1 cellular context compared by ENCODE assay signal in the genomic region with DNA sequence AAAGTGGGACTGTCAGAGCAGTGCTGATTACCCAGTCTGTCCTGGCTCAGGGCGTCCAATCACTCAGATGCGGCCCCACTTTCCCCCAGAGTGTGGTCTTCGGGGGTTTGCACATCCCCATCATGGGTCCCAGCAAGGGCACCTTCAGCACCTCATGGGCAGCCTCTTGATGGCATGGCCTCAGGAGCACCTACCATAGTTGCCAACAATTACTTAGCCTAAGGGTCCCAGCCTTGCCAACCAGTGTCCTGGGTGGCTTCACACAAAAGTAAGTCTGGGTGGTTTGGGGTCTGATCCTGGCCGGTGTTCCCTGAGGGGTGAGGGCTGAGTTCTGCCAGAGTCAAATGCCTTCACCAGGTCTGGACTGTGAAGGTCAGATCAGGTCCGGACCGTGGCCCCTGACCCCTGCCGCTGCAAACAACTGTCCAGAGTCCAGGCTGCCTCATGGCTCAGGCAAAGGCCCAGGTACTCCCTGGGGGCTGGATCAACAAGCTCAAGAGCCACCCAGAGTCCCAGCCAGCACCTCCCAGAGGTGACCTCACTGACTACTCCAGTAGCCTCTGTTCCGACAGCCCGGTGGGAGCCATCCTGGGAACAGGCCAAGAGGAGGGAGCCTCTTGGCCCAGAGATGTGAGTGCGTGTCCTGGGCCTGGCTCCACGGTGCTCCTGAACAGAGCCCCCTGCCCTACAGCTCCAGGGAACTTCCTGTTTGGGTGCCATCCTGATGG.
TF ChIP-seq lines count a peak whose summit lies in the region.

No MANE protein-coding gene starts in this region.

TF ChIP-seq in HepG2, 621 proteins besides CTCF, POLR2A, EP300 and RAD21 (continued from another document and continues in another):
- TF ChIP-seq RBAK (CRISPR knock-in tag; IDR thresholded peaks at IDR 0.05) (no peak), ZKSCAN1 (IDR thresholded peaks at IDR 0.05; ENCODE audit: low read length) (no peak), ZMAT3 (CRISPR knock-in tag; conservative IDR thresholded peaks at IDR 0.05) (no peak; the same call in 1 of the 2 replicates), ZNF354B (CRISPR knock-in tag; IDR thresholded peaks at IDR 0.05) (no peak), ZNF780A (CRISPR knock-in tag; IDR thresholded peaks at IDR 0.05) (no peak), ZNF460 (CRISPR knock-in tag; IDR thresholded peaks at IDR 0.05; ENCODE audit: borderline replicate concordance) (peak; percentile 24; the same call in 1 of the 2 replicates), ZNF44 (CRISPR knock-in tag; IDR thresholded peaks at IDR 0.05) (no peak), ZBTB39 (CRISPR knock-in tag; IDR thresholded peaks at IDR 0.05) (no peak), MAFG (CRISPR knock-in tag; IDR thresholded peaks at IDR 0.05) (no peak), MTA3 (CRISPR knock-in tag; IDR thresholded peaks at IDR 0.05) (no peak), AGO2 (optimal IDR thresholded peaks at IDR 0.05; ENCODE audit: low read depth, low read length) (no peak), ZFP91 (CRISPR knock-in tag; IDR thresholded peaks at IDR 0.05; ENCODE audit: borderline replicate concordance) (peak; percentile 66; the same call in 1 of the 2 replicates), ADNP (CRISPR knock-in tag; IDR thresholded peaks at IDR 0.05) (no peak), HNRNPL (IDR thresholded peaks at IDR 0.05; ENCODE audit: low read depth, low read length) (peak; percentile 70; the same call in 1 of the 2 replicates), ZBTB38 (CRISPR knock-in tag; IDR thresholded peaks at IDR 0.05) (no peak), NFYB (CRISPR knock-in tag; IDR thresholded peaks at IDR 0.05) (no peak), ZNF792 (CRISPR knock-in tag; IDR thresholded peaks at IDR 0.05) (0 out of 2 replicates have a peak, but pooled peaks have one; percentile 25), MAFF (IDR thresholded peaks at IDR 0.05; ENCODE audit: low read depth, low read length) (no peak), TMF1 (CRISPR knock-in tag; IDR thresholded peaks at IDR 0.05; ENCODE audit: low read depth) (no peak), ZNF782 (CRISPR knock-in tag; IDR thresholded peaks at IDR 0.05; ENCODE audit: borderline replicate concordance) (no peak), RXRA (CRISPR knock-in tag; IDR thresholded peaks at IDR 0.05) (peak; percentile 97), SRF (IDR thresholded peaks at IDR 0.05; ENCODE audit: low read depth, low read length) (no peak), ZNF362 (CRISPR knock-in tag; IDR thresholded peaks at IDR 0.05; ENCODE audit: borderline replicate concordance) (no peak), SP1 (IDR thresholded peaks at IDR 0.05) (no peak), SP1 (CRISPR knock-in tag; IDR thresholded peaks at IDR 0.05) (no peak), NR3C1 (CRISPR knock-in tag; IDR thresholded peaks at IDR 0.05) (no peak), SIN3B (IDR thresholded peaks at IDR 0.05; ENCODE audit: low read length) (no peak), STAT6 (CRISPR knock-in tag; IDR thresholded peaks at IDR 0.05; ENCODE audit: borderline replicate concordance) (0 out of 2 replicates have a peak, but pooled peaks have one; percentile 60), ZBTB4 (CRISPR knock-in tag; IDR thresholded peaks at IDR 0.05; ENCODE audit: borderline replicate concordance) (peak; percentile 49; the same call in 1 of the 2 replicates), HMG20B (CRISPR knock-in tag; conservative IDR thresholded peaks at IDR 0.05) (no peak), ZNF704 (CRISPR knock-in tag; IDR thresholded peaks at IDR 0.05; ENCODE audit: borderline replicate concordance) (no peak), ZNF10 (CRISPR knock-in tag; IDR thresholded peaks at IDR 0.05; ENCODE audit: borderline replicate concordance, low read depth) (no peak), GFI1 (CRISPR knock-in tag; IDR thresholded peaks at IDR 0.05; ENCODE audit: borderline replicate concordance) (no peak), PAF1 (CRISPR knock-in tag; IDR thresholded peaks at IDR 0.05) (no peak), REL (CRISPR knock-in tag; conservative IDR thresholded peaks at IDR 0.05) (no peak)
- TF ChIP-seq, protein P1, sequence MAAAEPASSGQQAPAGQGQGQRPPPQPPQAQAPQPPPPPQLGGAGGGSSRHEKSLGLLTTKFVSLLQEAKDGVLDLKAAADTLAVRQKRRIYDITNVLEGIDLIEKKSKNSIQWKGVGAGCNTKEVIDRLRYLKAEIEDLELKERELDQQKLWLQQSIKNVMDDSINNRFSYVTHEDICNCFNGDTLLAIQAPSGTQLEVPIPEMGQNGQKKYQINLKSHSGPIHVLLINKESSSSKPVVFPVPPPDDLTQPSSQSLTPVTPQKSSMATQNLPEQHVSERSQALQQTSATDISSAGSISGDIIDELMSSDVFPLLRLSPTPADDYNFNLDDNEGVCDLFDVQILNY (CRISPR knock-in tag; conservative IDR thresholded peaks at IDR 0.05), result no peak
- TF ChIP-seq, protein P2, sequence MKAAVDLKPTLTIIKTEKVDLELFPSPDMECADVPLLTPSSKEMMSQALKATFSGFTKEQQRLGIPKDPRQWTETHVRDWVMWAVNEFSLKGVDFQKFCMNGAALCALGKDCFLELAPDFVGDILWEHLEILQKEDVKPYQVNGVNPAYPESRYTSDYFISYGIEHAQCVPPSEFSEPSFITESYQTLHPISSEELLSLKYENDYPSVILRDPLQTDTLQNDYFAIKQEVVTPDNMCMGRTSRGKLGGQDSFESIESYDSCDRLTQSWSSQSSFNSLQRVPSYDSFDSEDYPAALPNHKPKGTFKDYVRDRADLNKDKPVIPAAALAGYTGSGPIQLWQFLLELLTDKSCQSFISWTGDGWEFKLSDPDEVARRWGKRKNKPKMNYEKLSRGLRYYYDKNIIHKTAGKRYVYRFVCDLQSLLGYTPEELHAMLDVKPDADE (CRISPR knock-in tag; IDR thresholded peaks at IDR 0.05), result no peak
- TF ChIP-seq, protein P3, sequence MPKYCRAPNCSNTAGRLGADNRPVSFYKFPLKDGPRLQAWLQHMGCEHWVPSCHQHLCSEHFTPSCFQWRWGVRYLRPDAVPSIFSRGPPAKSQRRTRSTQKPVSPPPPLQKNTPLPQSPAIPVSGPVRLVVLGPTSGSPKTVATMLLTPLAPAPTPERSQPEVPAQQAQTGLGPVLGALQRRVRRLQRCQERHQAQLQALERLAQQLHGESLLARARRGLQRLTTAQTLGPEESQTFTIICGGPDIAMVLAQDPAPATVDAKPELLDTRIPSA (CRISPR knock-in tag; IDR thresholded peaks at IDR 0.05; ENCODE audit: borderline replicate concordance), result no peak
- TF ChIP-seq, protein P4, sequence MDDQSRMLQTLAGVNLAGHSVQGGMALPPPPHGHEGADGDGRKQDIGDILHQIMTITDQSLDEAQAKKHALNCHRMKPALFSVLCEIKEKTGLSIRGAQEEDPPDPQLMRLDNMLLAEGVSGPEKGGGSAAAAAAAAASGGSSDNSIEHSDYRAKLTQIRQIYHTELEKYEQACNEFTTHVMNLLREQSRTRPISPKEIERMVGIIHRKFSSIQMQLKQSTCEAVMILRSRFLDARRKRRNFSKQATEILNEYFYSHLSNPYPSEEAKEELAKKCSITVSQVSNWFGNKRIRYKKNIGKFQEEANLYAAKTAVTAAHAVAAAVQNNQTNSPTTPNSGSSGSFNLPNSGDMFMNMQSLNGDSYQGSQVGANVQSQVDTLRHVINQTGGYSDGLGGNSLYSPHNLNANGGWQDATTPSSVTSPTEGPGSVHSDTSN (CRISPR knock-in tag; IDR thresholded peaks at IDR 0.05; ENCODE audit: borderline replicate concordance), result no peak
- TF ChIP-seq, protein P5, sequence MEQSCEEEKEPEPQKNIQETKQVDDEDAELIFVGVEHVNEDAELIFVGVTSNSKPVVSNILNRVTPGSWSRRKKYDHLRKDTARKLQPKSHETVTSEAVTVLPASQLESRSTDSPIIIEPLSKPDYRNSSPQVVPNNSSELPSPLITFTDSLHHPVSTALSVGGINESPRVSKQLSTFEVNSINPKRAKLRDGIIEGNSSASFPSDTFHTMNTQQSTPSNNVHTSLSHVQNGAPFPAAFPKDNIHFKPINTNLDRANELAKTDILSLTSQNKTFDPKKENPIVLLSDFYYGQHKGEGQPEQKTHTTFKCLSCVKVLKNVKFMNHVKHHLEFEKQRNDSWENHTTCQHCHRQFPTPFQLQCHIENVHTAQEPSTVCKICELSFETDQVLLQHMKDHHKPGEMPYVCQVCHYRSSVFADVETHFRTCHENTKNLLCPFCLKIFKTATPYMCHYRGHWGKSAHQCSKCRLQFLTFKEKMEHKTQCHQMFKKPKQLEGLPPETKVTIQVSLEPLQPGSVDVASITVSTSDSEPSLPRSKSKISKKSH (CRISPR knock-in tag; IDR thresholded peaks at IDR 0.05; ENCODE audit: borderline replicate concordance), result no peak; the same call in 1 of the 2 replicates
